In the genomic region with DNA sequence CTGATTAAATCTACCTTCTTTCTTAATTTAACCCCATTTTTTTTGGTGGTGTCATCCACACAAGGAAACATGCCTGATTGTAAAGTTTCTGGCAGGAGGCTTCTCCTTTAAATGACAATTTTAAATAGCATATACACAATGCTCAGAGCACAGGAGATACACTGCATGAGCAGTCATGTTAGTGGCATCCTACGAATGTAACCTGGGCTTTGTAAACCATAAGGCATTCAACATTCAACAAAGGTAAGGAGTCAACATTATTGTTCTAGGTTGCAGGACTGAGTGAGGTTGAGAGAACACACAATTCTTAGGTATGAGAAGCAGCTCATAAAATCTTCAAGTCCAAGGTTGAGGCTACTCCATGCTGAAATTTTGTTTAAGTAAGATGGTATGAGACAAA, we compare ENCODE assay signal across 20 cellular contexts.
DNase-seq lines count a peak whose midpoint lies in the region; ATAC-seq and TF ChIP-seq lines count a peak whose summit lies in the region.
"Had no signal": no experiment of that assay in that cellular context is flagged by ENCODE, and none has a peak within 500 bp of the region (broad histone marks: within the 10 kb centered on the region; RNA-seq: fewer than 3 reads in every experiment).

No MANE protein-coding gene starts in this region.

- H3K36me3 ChIP-seq in thoracic aorta: no peaks in the 10 kb centered on the region
- H3K36me3 ChIP-seq: ovary, tibial nerve had no signal

- H3K27ac ChIP-seq in VCaP (peak overlapping the region; percentile 98), thoracic aorta (peak overlapping the region; percentile 57 to 72)
- H3K27ac ChIP-seq: ovary, tibial nerve had no signal

- H3K4me1 ChIP-seq in thoracic aorta (ENCODE audit: control insufficient read depth in 1 of 2, low read depth in 2 of 2): peaks cover 12 to 55% of the 10 kb centered on the region in 2 donors

- TF ChIP-seq CTCF in VCaP (conservative IDR thresholded peaks at IDR 0.05) (no peak), thoracic aorta (IDR thresholded peaks at IDR 0.05) (no peak)

- no peaks in the 10 kb centered on the region for H3K27me3 ChIP-seq in thoracic aorta (replicated peaks; ENCODE audit: insufficient read depth)
- H3K27me3 ChIP-seq: ovary, tibial nerve had no signal

- ATAC-seq in thoracic aorta (ENCODE audit: insufficient number of reproducible peaks, low FRiP score, low read depth) (no peak), GM21390 (IDR thresholded peaks at IDR 0.05; ENCODE audit: unreplicated experiment) (no peak)
- ATAC-seq: activated CD8-positive, alpha-beta T cell treated with anti-CD3 and anti-CD28 coated beads, Interleukin-2, amount 10 ng/mL, durations not matched to agents 7 days and 5 days; naive thymus-derived CD4-positive, alpha-beta T cell had no signal

- no peaks in the 10 kb centered on the region for H3K9me3 ChIP-seq in thoracic aorta
- H3K9me3 ChIP-seq: ovary, tibial nerve had no signal

- no peak overlapping the region for H3K4me3 ChIP-seq in thoracic aorta
- H3K4me3 ChIP-seq: ovary, tibial nerve had no signal

- DNase-seq in M059J (ENCODE audit: low read depth) (peak; percentile 40), kidney glomerular epithelial cell (lab: John Stamatoyannopoulos, UW) (peak; percentile 26), thoracic aorta (ENCODE audit: low spot score) (no peak), T1000 (lab: John Stamatoyannopoulos, UW) (no peak), SW480 (ENCODE audit: low spot score) (no peak)
- DNase-seq: activated CD8-positive, alpha-beta T cell treated with anti-CD3 and anti-CD28 coated beads, Interleukin-2, amount 10 ng/mL, durations not matched to agents 7 days and 5 days; activated naive CD4-positive, alpha-beta T cell; activated T-cell treated with anti-CD3 and anti-CD28 coated beads, Interleukin-2, amount 50 U/mL, for 1 hour; AML-193; central memory CD4-positive, alpha-beta T cell; erythroblast; foreskin melanocyte; naive thymus-derived CD4-positive, alpha-beta T cell; NCI-H526; ovary; stimulated activated CD4-positive, alpha-beta T cell treated with anti-CD3 and anti-CD28 coated beads, Interleukin-2, amount 100 ng/mL, for 24 hours; stimulated activated naive CD4-positive, alpha-beta T cell had no signal

Comparison
In these comparisons a context has a peak if more than half of its experiments do, and no peak if none do; other contexts are left out.
1. DNase-seq: peak in M059J (single experiment) and kidney glomerular epithelial cell (single experiment); none in thoracic aorta (single experiment), T1000 (single experiment) and SW480 (single experiment).